1 cellular context compared by ENCODE assay signal in genomic region chr16:70255584-70255983, GRCh38.
TF ChIP-seq lines count a peak whose summit lies in the region.

No MANE protein-coding gene starts in this region.

TF ChIP-seq in HepG2, 621 proteins besides CTCF, POLR2A, EP300 and RAD21:
- TF ChIP-seq, protein P1, sequence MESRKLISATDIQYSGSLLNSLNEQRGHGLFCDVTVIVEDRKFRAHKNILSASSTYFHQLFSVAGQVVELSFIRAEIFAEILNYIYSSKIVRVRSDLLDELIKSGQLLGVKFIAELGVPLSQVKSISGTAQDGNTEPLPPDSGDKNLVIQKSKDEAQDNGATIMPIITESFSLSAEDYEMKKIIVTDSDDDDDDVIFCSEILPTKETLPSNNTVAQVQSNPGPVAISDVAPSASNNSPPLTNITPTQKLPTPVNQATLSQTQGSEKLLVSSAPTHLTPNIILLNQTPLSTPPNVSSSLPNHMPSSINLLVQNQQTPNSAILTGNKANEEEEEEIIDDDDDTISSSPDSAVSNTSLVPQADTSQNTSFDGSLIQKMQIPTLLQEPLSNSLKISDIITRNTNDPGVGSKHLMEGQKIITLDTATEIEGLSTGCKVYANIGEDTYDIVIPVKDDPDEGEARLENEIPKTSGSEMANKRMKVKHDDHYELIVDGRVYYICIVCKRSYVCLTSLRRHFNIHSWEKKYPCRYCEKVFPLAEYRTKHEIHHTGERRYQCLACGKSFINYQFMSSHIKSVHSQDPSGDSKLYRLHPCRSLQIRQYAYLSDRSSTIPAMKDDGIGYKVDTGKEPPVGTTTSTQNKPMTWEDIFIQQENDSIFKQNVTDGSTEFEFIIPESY (CRISPR knock-in tag; IDR thresholded peaks at IDR 0.05), result peak; percentile 91
- peak; percentile 31; the same call in 1 of the 2 replicates for TF ChIP-seq ZNF574 (CRISPR knock-in tag; IDR thresholded peaks at IDR 0.05)
- TF ChIP-seq SP4 (CRISPR knock-in tag; IDR thresholded peaks at IDR 0.05), result no peak
- TF ChIP-seq, protein P2, sequence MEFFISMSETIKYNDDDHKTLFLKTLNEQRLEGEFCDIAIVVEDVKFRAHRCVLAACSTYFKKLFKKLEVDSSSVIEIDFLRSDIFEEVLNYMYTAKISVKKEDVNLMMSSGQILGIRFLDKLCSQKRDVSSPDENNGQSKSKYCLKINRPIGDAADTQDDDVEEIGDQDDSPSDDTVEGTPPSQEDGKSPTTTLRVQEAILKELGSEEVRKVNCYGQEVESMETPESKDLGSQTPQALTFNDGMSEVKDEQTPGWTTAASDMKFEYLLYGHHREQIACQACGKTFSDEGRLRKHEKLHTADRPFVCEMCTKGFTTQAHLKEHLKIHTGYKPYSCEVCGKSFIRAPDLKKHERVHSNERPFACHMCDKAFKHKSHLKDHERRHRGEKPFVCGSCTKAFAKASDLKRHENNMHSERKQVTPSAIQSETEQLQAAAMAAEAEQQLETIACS (CRISPR knock-in tag; IDR thresholded peaks at IDR 0.05), result no peak
- peak; percentile 96 for TF ChIP-seq ZBTB38 (CRISPR knock-in tag; IDR thresholded peaks at IDR 0.05)
- TF ChIP-seq ZNF768 (CRISPR knock-in tag; IDR thresholded peaks at IDR 0.05), result 0 out of 2 replicates have a peak, but pooled peaks have one; percentile 14
- TF ChIP-seq POLR2AphosphoS5 (IDR thresholded peaks at IDR 0.05; ENCODE audit: low read depth, low read length), result no peak
- TF ChIP-seq ZNF274 (CRISPR knock-in tag; IDR thresholded peaks at IDR 0.05), result no peak
- TF ChIP-seq SSRP1 (CRISPR knock-in tag; IDR thresholded peaks at IDR 0.05), result 0 out of 2 replicates have a peak, but pooled peaks have one; percentile 68
- TF ChIP-seq, protein P3, sequence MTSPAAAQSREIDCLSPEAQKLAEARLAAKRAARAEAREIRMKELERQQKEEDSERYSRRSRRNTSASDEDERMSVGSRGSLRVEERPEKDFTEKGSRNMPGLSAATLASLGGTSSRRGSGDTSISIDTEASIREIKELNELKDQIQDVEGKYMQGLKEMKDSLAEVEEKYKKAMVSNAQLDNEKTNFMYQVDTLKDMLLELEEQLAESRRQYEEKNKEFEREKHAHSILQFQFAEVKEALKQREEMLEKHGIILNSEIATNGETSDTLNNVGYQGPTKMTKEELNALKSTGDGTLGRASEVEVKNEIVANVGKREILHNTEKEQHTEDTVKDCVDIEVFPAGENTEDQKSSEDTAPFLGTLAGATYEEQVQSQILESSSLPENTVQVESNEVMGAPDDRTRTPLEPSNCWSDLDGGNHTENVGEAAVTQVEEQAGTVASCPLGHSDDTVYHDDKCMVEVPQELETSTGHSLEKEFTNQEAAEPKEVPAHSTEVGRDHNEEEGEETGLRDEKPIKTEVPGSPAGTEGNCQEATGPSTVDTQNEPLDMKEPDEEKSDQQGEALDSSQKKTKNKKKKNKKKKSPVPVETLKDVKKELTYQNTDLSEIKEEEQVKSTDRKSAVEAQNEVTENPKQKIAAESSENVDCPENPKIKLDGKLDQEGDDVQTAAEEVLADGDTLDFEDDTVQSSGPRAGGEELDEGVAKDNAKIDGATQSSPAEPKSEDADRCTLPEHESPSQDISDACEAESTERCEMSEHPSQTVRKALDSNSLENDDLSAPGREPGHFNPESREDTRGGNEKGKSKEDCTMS (CRISPR knock-in tag; conservative IDR thresholded peaks at IDR 0.05), result no peak
- no peak for TF ChIP-seq ZNF644 (CRISPR knock-in tag; IDR thresholded peaks at IDR 0.05; ENCODE audit: low read depth)
- no peak for TF ChIP-seq ZNF530 (CRISPR knock-in tag; IDR thresholded peaks at IDR 0.05; ENCODE audit: low read depth)
- TF ChIP-seq, protein P4, sequence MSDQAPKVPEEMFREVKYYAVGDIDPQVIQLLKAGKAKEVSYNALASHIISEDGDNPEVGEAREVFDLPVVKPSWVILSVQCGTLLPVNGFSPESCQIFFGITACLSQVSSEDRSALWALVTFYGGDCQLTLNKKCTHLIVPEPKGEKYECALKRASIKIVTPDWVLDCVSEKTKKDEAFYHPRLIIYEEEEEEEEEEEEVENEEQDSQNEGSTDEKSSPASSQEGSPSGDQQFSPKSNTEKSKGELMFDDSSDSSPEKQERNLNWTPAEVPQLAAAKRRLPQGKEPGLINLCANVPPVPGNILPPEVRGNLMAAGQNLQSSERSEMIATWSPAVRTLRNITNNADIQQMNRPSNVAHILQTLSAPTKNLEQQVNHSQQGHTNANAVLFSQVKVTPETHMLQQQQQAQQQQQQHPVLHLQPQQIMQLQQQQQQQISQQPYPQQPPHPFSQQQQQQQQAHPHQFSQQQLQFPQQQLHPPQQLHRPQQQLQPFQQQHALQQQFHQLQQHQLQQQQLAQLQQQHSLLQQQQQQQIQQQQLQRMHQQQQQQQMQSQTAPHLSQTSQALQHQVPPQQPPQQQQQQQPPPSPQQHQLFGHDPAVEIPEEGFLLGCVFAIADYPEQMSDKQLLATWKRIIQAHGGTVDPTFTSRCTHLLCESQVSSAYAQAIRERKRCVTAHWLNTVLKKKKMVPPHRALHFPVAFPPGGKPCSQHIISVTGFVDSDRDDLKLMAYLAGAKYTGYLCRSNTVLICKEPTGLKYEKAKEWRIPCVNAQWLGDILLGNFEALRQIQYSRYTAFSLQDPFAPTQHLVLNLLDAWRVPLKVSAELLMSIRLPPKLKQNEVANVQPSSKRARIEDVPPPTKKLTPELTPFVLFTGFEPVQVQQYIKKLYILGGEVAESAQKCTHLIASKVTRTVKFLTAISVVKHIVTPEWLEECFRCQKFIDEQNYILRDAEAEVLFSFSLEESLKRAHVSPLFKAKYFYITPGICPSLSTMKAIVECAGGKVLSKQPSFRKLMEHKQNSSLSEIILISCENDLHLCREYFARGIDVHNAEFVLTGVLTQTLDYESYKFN (CRISPR knock-in tag; conservative IDR thresholded peaks at IDR 0.05), result 0 out of 2 replicates have a peak, but pooled peaks have one; percentile 14
- 0 out of 2 replicates have a peak, but pooled peaks have one; percentile 26 for TF ChIP-seq PATZ1 (CRISPR knock-in tag; IDR thresholded peaks at IDR 0.05)
- no peak for TF ChIP-seq NR3C1 (CRISPR knock-in tag; IDR thresholded peaks at IDR 0.05)
- TF ChIP-seq, protein P5, sequence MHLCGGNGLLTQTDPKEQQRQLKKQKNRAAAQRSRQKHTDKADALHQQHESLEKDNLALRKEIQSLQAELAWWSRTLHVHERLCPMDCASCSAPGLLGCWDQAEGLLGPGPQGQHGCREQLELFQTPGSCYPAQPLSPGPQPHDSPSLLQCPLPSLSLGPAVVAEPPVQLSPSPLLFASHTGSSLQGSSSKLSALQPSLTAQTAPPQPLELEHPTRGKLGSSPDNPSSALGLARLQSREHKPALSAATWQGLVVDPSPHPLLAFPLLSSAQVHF (CRISPR knock-in tag; IDR thresholded peaks at IDR 0.05), result no peak
- no peak for TF ChIP-seq TMF1 (CRISPR knock-in tag; IDR thresholded peaks at IDR 0.05; ENCODE audit: low read depth)
TF ChIP-seq in HepG2: peak in this region for 7.
